In genomic region chr20:2653511-2654383, GRCh38 we compare ENCODE assay signal across 8 cellular contexts. TPM values are rescaled to one million over a fixed set of nuclear protein-coding genes. Genes with fewer than 3 reads are reported as not detected.
DNase-seq lines count a peak whose midpoint lies in the region; ATAC-seq and TF ChIP-seq lines count a peak whose summit lies in the region.

No MANE protein-coding gene starts in this region.

- H3K4me3 ChIP-seq in adrenal gland (peak overlapping the region; percentile 76 to 98 (median 95)), right lobe of liver (peak overlapping the region; percentile 91 to 99 (median 92)), thyroid gland (replicated peaks in 1 of 3) (peak overlapping the region; percentile 54 to 91 (median 84))

- H3K9me3 Mint-ChIP-seq in activated CD4-positive, alpha-beta T cell treated with anti-CD3 and anti-CD28 coated beads, Interleukin-2, amount 10 ng/mL, durations not matched to agents 24 days and 14 days = no peaks in the 10 kb centered on the region

- no peak for TF ChIP-seq POLR2A in adrenal gland (IDR thresholded peaks at IDR 0.05)
- no peak for TF ChIP-seq POLR2A in right lobe of liver (IDR thresholded peaks at IDR 0.05)
- no peak for TF ChIP-seq POLR2A in thyroid gland (IDR thresholded peaks at IDR 0.05)

- no peak for ATAC-seq in right lobe of liver

- peak overlapping the region; percentile 94 for H3K4me3 Mint-ChIP-seq in activated CD4-positive, alpha-beta T cell treated with anti-CD3 and anti-CD28 coated beads, Interleukin-2, amount 10 ng/mL, durations not matched to agents 24 days and 14 days

- H3K27ac Mint-ChIP-seq in activated CD4-positive, alpha-beta T cell treated with anti-CD3 and anti-CD28 coated beads, Interleukin-2, amount 10 ng/mL, durations not matched to agents 24 days and 14 days = peak overlapping the region; percentile 89

- TF ChIP-seq CTCF in adrenal gland (IDR thresholded peaks at IDR 0.05) = no peak
- no peak for TF ChIP-seq CTCF in right lobe of liver (IDR thresholded peaks at IDR 0.05)
- no peak for TF ChIP-seq CTCF in thyroid gland (IDR thresholded peaks at IDR 0.05)
- no peak for TF ChIP-seq CTCF in GM10266 (IDR thresholded peaks at IDR 0.05; ENCODE audit: control insufficient read depth, insufficient read depth, low read depth, missing control alignments)

- DNase-seq in activated CD4-positive, alpha-beta T cell treated with anti-CD3 and anti-CD28 coated beads, Interleukin-2, amount 10 ng/mL, durations not matched to agents 24 days and 14 days = no peak
- no peak for DNase-seq in activated CD4-positive, alpha-beta T cell treated with anti-CD3 and anti-CD28 coated beads for 48 hours
- DNase-seq in adrenal gland = peak in 1 of 7 donors; percentile 51
- no peak for DNase-seq in right lobe of liver
- no peak for DNase-seq in thyroid gland
- DNase-seq in SW480 (ENCODE audit: low spot score) = no peak
- no peak for DNase-seq in GM10266 (ENCODE audit: extremely low spot score)
- no peak for DNase-seq in C1 segment of cervical spinal cord (lab: John Stamatoyannopoulos, UW)

- 33 to 46% (median 39%) methylated on average over 20 to 24 of the region's 24 CpGs for whole genome bisulfite sequencing in adrenal gland, 4 donors
- 46% methylated on average over 24 of the region's 24 CpGs for WGBS in right lobe of liver (ENCODE audit: insufficient coverage, low coverage, low lambda C conversion rate, missing lambda C conversion rate)
- 53 to 55% methylated on average over 24 of the region's 24 CpGs for WGBS in thyroid gland, 2 donors

- no peaks in the 10 kb centered on the region for H3K9me3 ChIP-seq in adrenal gland (replicated peaks in 1 of 3)
- no peaks in the 10 kb centered on the region for H3K9me3 ChIP-seq in right lobe of liver
- H3K9me3 ChIP-seq in thyroid gland = no peaks in the 10 kb centered on the region

- H3K4me1 ChIP-seq in adrenal gland (replicated peaks in 1 of 2) (peaks cover 17 to 19% of the 10 kb centered on the region in 2 donors), right lobe of liver (peaks cover 0 to 17% (median 5%) of the 10 kb centered on the region in 4 donors), thyroid gland (peaks cover 9 to 14% of the 10 kb centered on the region in 2 donors)

- peak overlapping the region in 3 of 5 donors; percentile 83 to 94 (median 93) for H3K27ac ChIP-seq in adrenal gland
- peak overlapping the region in 1 of 3 donors; percentile 69 for H3K27ac ChIP-seq in right lobe of liver
- H3K27ac ChIP-seq in thyroid gland = peak overlapping the region in 1 of 3 donors; percentile 55

- peaks cover 32% of the 10 kb centered on the region for H3K4me1 Mint-ChIP-seq in activated CD4-positive, alpha-beta T cell treated with anti-CD3 and anti-CD28 coated beads, Interleukin-2, amount 10 ng/mL, durations not matched to agents 24 days and 14 days

- intact Hi-C loops in activated CD4-positive, alpha-beta T cell treated with anti-CD3 and anti-CD28 coated beads, Interleukin-2, amount 10 ng/mL, durations not matched to agents 24 days and 14 days (cut with micrococcal nuclease) = loop anchor here (2.0 to 5.0 kb wide), 6 partner anchors 129 to 219 kb away; partner anchors contain the start of genes PCED1A, PTPRA, SNRPB and VPS16
- intact Hi-C loops in adrenal gland (cut with DNase I) (loop anchor here in 1 of 2 donors (10.0 kb wide), 1 partner anchor 129 kb away; no protein-coding TSS in a partner anchor), right lobe of liver (cut with DNase I) (no loop called here), thyroid gland (cut with DNase I) (no loop called here)

- H3K36me3 ChIP-seq in adrenal gland (replicated peaks in 1 of 2) (peaks cover 0 to 49% of the 10 kb centered on the region in 2 donors), right lobe of liver (peaks cover 9 to 48% (median 31%) of the 10 kb centered on the region in 4 donors), thyroid gland (peaks cover 43 to 49% of the 10 kb centered on the region in 2 donors)

- peaks cover 60% of the 10 kb centered on the region for H3K36me3 Mint-ChIP-seq in activated CD4-positive, alpha-beta T cell treated with anti-CD3 and anti-CD28 coated beads, Interleukin-2, amount 10 ng/mL, durations not matched to agents 24 days and 14 days (ENCODE audit: low read depth)

- no peaks in the 10 kb centered on the region for H3K27me3 Mint-ChIP-seq in activated CD4-positive, alpha-beta T cell treated with anti-CD3 and anti-CD28 coated beads, Interleukin-2, amount 10 ng/mL, durations not matched to agents 24 days and 14 days

- H3K27me3 ChIP-seq in adrenal gland = no peaks in the 10 kb centered on the region
- H3K27me3 ChIP-seq in right lobe of liver = no peaks in the 10 kb centered on the region
- no peaks in the 10 kb centered on the region for H3K27me3 ChIP-seq in thyroid gland

RNA-seq across cellular contexts. Expression of gene NOP56, which starts 1.3 kb away (rescaled TPM):
- 884 and 899 TPM in 2 replicates for total RNA-seq in activated CD4-positive, alpha-beta T cell treated with anti-CD3 and anti-CD28 coated beads, Interleukin-2, amount 10 ng/mL, durations not matched to agents 24 days and 14 days
- total RNA-seq in adrenal gland = 100 to 1,000 TPM in 1 of 8 donors, 10 to 100 TPM in 7; 52.5 to 116 (median 72.9) TPM
- 100 to 1,000 TPM; 126 to 181 (median 166) TPM for polyA plus RNA-seq in adrenal gland
- 10 to 100 TPM; 32.7 to 60.9 (median 42.7) TPM for total RNA-seq in right lobe of liver
- 10 to 100 TPM; 46.8 to 85.9 (median 64.1) TPM for total RNA-seq in thyroid gland

RNA-seq across cellular contexts. Expression of gene IDH3B, which starts 10.3 kb away (rescaled TPM):
- total RNA-seq in activated CD4-positive, alpha-beta T cell treated with anti-CD3 and anti-CD28 coated beads, Interleukin-2, amount 10 ng/mL, durations not matched to agents 24 days and 14 days = 121 and 127 TPM in 2 replicates
- 100 to 1,000 TPM in 6 of 8 donors, 10 to 100 TPM in 2; 79.0 to 220 (median 111) TPM for total RNA-seq in adrenal gland
- polyA plus RNA-seq in adrenal gland = 100 to 1,000 TPM; 101 to 113 (median 104) TPM
- 10 to 100 TPM; 37.6 to 78.1 (median 43.6) TPM for total RNA-seq in right lobe of liver
- 100 to 1,000 TPM; 126 to 161 (median 141) TPM for total RNA-seq in thyroid gland

RNA-seq across cellular contexts. Expression of gene EBF4, which starts 38.8 kb away (rescaled TPM):
- 7.3 and 7.6 TPM in 2 replicates for total RNA-seq in activated CD4-positive, alpha-beta T cell treated with anti-CD3 and anti-CD28 coated beads, Interleukin-2, amount 10 ng/mL, durations not matched to agents 24 days and 14 days
- total RNA-seq in adrenal gland (10 to 100 TPM in 4 of 8 donors, 1 to 10 TPM in 4; 2.8 to 13.3 (median 10.2) TPM), right lobe of liver (10 to 100 TPM in 1 of 6 experiments, 1 to 10 TPM in 5; 2.8 to 16.6 (median 6.2) TPM), thyroid gland (10 to 100 TPM; 24.2 to 55.8 (median 42.4) TPM)
- polyA plus RNA-seq in adrenal gland = 10 to 100 TPM in 2 of 3 donors, 1 to 10 TPM in 1; 1.6 to 29.7 (median 14.1) TPM
